In genomic region chr11:31794546-31794945, GRCh38 we compare ENCODE assay signal across 32 cellular contexts. TPM values are rescaled to one million over a fixed set of nuclear protein-coding genes. Genes with fewer than 3 reads are reported as not detected.
"Had no signal": no experiment of that assay in that cellular context is flagged by ENCODE, and none has a peak within 500 bp of the region (broad histone marks: within the 10 kb centered on the region; RNA-seq: fewer than 3 reads in every experiment).

No MANE protein-coding gene starts in this region.

- ATAC-seq: left colon; natural killer cell; pancreas; right cardiac atrium; sciatic nerve; stimulated activated naive B cell treated with anti-CD40 and anti-IgM and Interleukin-4, amounts not matched to agents 10 μg/mL and 1 μg/mL and 100 μg/mL, for 72 hours; stimulated activated naive CD8-positive, alpha-beta T cell treated with anti-CD3 and anti-CD28 coated beads, Interleukin-15, Interleukin-2, amounts not matched to agents 100 U/mL and 50 U/mL, for 24 hours had no signal

- H3K36me3 ChIP-seq: left ventricle myocardium inferior, pancreas, prostate gland, stomach, thyroid gland, transverse colon, upper lobe of left lung, vagina had no signal

- H3K27ac Mint-ChIP-seq: immature natural killer cell; mesothelial cell of epicardium; naive B cell; natural killer cell; nephron progenitor cell; stimulated activated naive B cell treated with anti-CD40 and anti-IgM and Interleukin-4, amounts not matched to agents 10 μg/mL and 1 μg/mL and 100 μg/mL, for 72 hours had no signal

- H3K9me3 Mint-ChIP-seq: mesothelial cell of epicardium; natural killer cell; nephron progenitor cell; stimulated activated naive B cell treated with anti-CD40 and anti-IgM and Interleukin-4, amounts not matched to agents 10 μg/mL and 1 μg/mL and 100 μg/mL, for 72 hours had no signal

- H3K9me3 ChIP-seq: left ventricle myocardium inferior, pancreas, prostate gland, stomach, testis, thyroid gland, transverse colon, upper lobe of left lung, vagina had no signal

- H3K4me1 ChIP-seq: prostate gland had no signal

- DNase-seq: hippocampal formation; immature natural killer cell; kidney; left colon; left ventricle myocardium inferior; mesendoderm; naive B cell; natural killer cell; nephron progenitor cell; nucleus accumbens; pancreas; posterior cingulate gyrus; retina; right cardiac atrium; stimulated activated CD4-positive, alpha-beta T cell treated with anti-CD3 and anti-CD28 coated beads, Interleukin-12 subunit alpha, Interleukin-12 subunit beta, amount 100 ng/mL, for 4 hours; stimulated activated CD4-positive, alpha-beta T cell treated with anti-CD3 and anti-CD28 coated beads, Interleukin-15, amount 100 ng/mL, for 24 hours; stimulated activated CD4-positive, alpha-beta T cell treated with anti-CD3 and anti-CD28 coated beads, Interleukin-2, amount 100 ng/mL, for 24 hours; stimulated activated CD4-positive, alpha-beta T cell treated with anti-CD3 and anti-CD28 coated beads, Interleukin-4, amount 100 ng/mL, for 1 hour; stimulated activated naive B cell treated with anti-CD40 and anti-IgM and Interleukin-4, amounts not matched to agents 10 μg/mL and 1 μg/mL and 100 μg/mL, for 72 hours; stimulated activated naive CD8-positive, alpha-beta T cell treated with anti-CD3 and anti-CD28 coated beads, Interleukin-15, Interleukin-2, amounts not matched to agents 100 U/mL and 50 U/mL, for 24 hours; stomach; testis; thyroid gland; transverse colon; upper lobe of left lung had no signal

- H3K27ac ChIP-seq: left ventricle myocardium inferior, pancreas, prostate gland, skin epidermis, stomach, testis, thyroid gland, transverse colon, upper lobe of left lung, vagina had no signal

- H3K27me3 ChIP-seq: testis had no signal

- H3K4me3 Mint-ChIP-seq: immature natural killer cell; mesothelial cell of epicardium; naive B cell; natural killer cell; nephron progenitor cell; stimulated activated naive B cell treated with anti-CD40 and anti-IgM and Interleukin-4, amounts not matched to agents 10 μg/mL and 1 μg/mL and 100 μg/mL, for 72 hours had no signal

- H3K4me3 ChIP-seq: left ventricle myocardium inferior, lung, pancreas, prostate gland, skin epidermis, stomach, testis, thyroid gland, transverse colon, upper lobe of left lung, vagina had no signal

- H3K36me3 Mint-ChIP-seq: mesothelial cell of epicardium had no signal

RNA-seq across cellular contexts. Expression of gene PAX6, which starts 16.6 kb away (rescaled TPM):
- total RNA-seq: kidney, left ventricle myocardium inferior, lung, mesothelial cell of epicardium, natural killer cell, right cardiac atrium, sciatic nerve, thyroid gland, upper lobe of left lung, urinary bladder, vagina had no signal
- polyA plus RNA-seq: immature natural killer cell, urinary bladder had no signal
